ENCODE assay signal across 2 cellular contexts in genomic region chr3:50320853-50321145, GRCh38.
A peak's percentile ranks its signal among the peaks of the same experiment; 100 is the strongest.
TF ChIP-seq lines count a peak whose summit lies in the region.

No MANE protein-coding gene starts in this region.

TF ChIP-seq in HEK293, 187 proteins besides CTCF, POLR2A, EP300 and RAD21:
- TF ChIP-seq ZBTB8A (tag by site-specific recombination; IDR thresholded peaks at IDR 0.05) (0 out of 2 replicates have a peak, but pooled peaks have one; percentile 1), SCRT1 (tag by site-specific recombination; IDR thresholded peaks at IDR 0.05; ENCODE audit: borderline replicate concordance) (no peak), ZNF341 (tag by site-specific recombination; IDR thresholded peaks at IDR 0.05; ENCODE audit: low read depth) (peak; percentile 76), ZNF398 (tag by site-specific recombination; IDR thresholded peaks at IDR 0.05) (peak; percentile 22; the same call in 1 of the 2 replicates), ZNF560 (tag by site-specific recombination; IDR thresholded peaks at IDR 0.05; ENCODE audit: borderline replicate concordance) (peak; percentile 82; the same call in 1 of the 2 replicates), SALL2 (tag by site-specific recombination; IDR thresholded peaks at IDR 0.05; ENCODE audit: borderline replicate concordance) (no peak), ZNF19 (tag by site-specific recombination; IDR thresholded peaks at IDR 0.05; ENCODE audit: low read depth) (no peak), ZXDB (tag by site-specific recombination; IDR thresholded peaks at IDR 0.05) (peak; percentile 8; the same call in 1 of the 2 replicates), ZBTB44 (tag by site-specific recombination; IDR thresholded peaks at IDR 0.05) (no peak)
- TF ChIP-seq, protein P1, sequence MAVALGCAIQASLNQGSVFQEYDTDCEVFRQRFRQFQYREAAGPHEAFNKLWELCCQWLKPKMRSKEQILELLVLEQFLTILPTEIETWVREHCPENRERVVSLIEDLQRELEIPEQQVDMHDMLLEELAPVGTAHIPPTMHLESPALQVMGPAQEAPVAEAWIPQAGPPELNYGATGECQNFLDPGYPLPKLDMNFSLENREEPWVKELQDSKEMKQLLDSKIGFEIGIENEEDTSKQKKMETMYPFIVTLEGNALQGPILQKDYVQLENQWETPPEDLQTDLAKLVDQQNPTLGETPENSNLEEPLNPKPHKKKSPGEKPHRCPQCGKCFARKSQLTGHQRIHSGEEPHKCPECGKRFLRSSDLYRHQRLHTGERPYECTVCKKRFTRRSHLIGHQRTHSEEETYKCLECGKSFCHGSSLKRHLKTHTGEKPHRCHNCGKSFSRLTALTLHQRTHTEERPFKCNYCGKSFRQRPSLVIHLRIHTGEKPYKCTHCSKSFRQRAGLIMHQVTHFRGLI (tag by site-specific recombination; IDR thresholded peaks at IDR 0.05) = no peak

TF ChIP-seq in K562, 482 proteins besides CTCF, POLR2A, EP300 and RAD21:
- no peak for TF ChIP-seq EWSR1 (IDR thresholded peaks at IDR 0.05; ENCODE audit: borderline replicate concordance, low read depth, partially characterized antibody)
- TF ChIP-seq, protein P2, sequence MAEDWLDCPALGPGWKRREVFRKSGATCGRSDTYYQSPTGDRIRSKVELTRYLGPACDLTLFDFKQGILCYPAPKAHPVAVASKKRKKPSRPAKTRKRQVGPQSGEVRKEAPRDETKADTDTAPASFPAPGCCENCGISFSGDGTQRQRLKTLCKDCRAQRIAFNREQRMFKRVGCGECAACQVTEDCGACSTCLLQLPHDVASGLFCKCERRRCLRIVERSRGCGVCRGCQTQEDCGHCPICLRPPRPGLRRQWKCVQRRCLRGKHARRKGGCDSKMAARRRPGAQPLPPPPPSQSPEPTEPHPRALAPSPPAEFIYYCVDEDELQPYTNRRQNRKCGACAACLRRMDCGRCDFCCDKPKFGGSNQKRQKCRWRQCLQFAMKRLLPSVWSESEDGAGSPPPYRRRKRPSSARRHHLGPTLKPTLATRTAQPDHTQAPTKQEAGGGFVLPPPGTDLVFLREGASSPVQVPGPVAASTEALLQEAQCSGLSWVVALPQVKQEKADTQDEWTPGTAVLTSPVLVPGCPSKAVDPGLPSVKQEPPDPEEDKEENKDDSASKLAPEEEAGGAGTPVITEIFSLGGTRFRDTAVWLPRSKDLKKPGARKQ (CRISPR knock-in tag; IDR thresholded peaks at IDR 0.05) = no peak
- no peak for TF ChIP-seq NCOR1 (IDR thresholded peaks at IDR 0.05)
- no peak for TF ChIP-seq SMARCA4 (IDR thresholded peaks at IDR 0.05)
- no peak for TF ChIP-seq YBX1 (IDR thresholded peaks at IDR 0.05)
- TF ChIP-seq HMG20A (CRISPR knock-in tag; conservative IDR thresholded peaks at IDR 0.05) = no peak
- TF ChIP-seq, protein P3, sequence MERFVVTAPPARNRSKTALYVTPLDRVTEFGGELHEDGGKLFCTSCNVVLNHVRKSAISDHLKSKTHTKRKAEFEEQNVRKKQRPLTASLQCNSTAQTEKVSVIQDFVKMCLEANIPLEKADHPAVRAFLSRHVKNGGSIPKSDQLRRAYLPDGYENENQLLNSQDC (CRISPR knock-in tag; IDR thresholded peaks at IDR 0.05) = no peak
- TF ChIP-seq PML (IDR thresholded peaks at IDR 0.05; ENCODE audit: low read length) = no peak
- TF ChIP-seq, protein P4, sequence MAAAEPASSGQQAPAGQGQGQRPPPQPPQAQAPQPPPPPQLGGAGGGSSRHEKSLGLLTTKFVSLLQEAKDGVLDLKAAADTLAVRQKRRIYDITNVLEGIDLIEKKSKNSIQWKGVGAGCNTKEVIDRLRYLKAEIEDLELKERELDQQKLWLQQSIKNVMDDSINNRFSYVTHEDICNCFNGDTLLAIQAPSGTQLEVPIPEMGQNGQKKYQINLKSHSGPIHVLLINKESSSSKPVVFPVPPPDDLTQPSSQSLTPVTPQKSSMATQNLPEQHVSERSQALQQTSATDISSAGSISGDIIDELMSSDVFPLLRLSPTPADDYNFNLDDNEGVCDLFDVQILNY (CRISPR knock-in tag; IDR thresholded peaks at IDR 0.05) = no peak
- TF ChIP-seq PHF21A (IDR thresholded peaks at IDR 0.05; ENCODE audit: borderline replicate concordance, low read depth) = no peak
- TF ChIP-seq NKRF (IDR thresholded peaks at IDR 0.05; ENCODE audit: borderline replicate concordance) = no peak
- no peak for TF ChIP-seq CREB5 (CRISPR knock-in tag; IDR thresholded peaks at IDR 0.05)
- TF ChIP-seq E2F3 (CRISPR knock-in tag; IDR thresholded peaks at IDR 0.05) = no peak
- TF ChIP-seq FOXM1 (IDR thresholded peaks at IDR 0.05; ENCODE audit: low read depth) = no peak
- no peak for TF ChIP-seq FOXM1 (CRISPR knock-in tag; IDR thresholded peaks at IDR 0.05; ENCODE audit: low read depth)
- peak; percentile 70 for TF ChIP-seq RBBP5 (IDR thresholded peaks at IDR 0.05; ENCODE audit: borderline replicate concordance, insufficient read depth, low read length, poor library complexity, severe bottlenecking)
- TF ChIP-seq ZNF695 (CRISPR knock-in tag; IDR thresholded peaks at IDR 0.05) = no peak
- TF ChIP-seq HCFC1 (IDR thresholded peaks at IDR 0.05; ENCODE audit: low read depth, low read length) = no peak
- 0 out of 2 replicates have a peak, but pooled peaks have one; percentile 8 for TF ChIP-seq ETV5 (CRISPR knock-in tag; IDR thresholded peaks at IDR 0.05; ENCODE audit: low read depth)
- no peak for TF ChIP-seq NRF1 (conservative IDR thresholded peaks at IDR 0.05 in 1 of 2, IDR thresholded peaks at IDR 0.05 in 1 of 2)
- no peak for TF ChIP-seq EZH2 (IDR thresholded peaks at IDR 0.05; ENCODE audit: borderline replicate concordance, low read depth, low read length)
- no peak for TF ChIP-seq FOXP1 (CRISPR knock-in tag; IDR thresholded peaks at IDR 0.05)
- TF ChIP-seq, protein P5, sequence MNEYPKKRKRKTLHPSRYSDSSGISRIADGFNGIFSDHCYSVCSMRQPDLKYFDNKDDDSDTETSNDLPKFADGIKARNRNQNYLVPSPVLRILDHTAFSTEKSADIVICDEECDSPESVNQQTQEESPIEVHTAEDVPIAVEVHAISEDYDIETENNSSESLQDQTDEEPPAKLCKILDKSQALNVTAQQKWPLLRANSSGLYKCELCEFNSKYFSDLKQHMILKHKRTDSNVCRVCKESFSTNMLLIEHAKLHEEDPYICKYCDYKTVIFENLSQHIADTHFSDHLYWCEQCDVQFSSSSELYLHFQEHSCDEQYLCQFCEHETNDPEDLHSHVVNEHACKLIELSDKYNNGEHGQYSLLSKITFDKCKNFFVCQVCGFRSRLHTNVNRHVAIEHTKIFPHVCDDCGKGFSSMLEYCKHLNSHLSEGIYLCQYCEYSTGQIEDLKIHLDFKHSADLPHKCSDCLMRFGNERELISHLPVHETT (CRISPR knock-in tag; conservative IDR thresholded peaks at IDR 0.05 in 1 of 2, IDR thresholded peaks at IDR 0.05 in 1 of 2) = 0 out of 4 replicates have a peak, but pooled peaks of 1 of the 2 experiments have one; percentile 77
- TF ChIP-seq ERF (CRISPR knock-in tag; IDR thresholded peaks at IDR 0.05) = no peak
- no peak for TF ChIP-seq ETV1 (tag; conservative IDR thresholded peaks at IDR 0.05; ENCODE audit: low read depth)
- TF ChIP-seq UBTF (IDR thresholded peaks at IDR 0.05; ENCODE audit: borderline replicate concordance in 1 of 2, low read depth in 2 of 2, low read length in 2 of 2) = peak in 1 of 2 experiments; percentile 66; a peak in 1 of 4 replicates
- no peak for TF ChIP-seq STAT5A (IDR thresholded peaks at IDR 0.05; ENCODE audit: borderline replicate concordance, low read length)
- TF ChIP-seq ZNF282 (CRISPR knock-in tag; IDR thresholded peaks at IDR 0.05) = no peak
- no peak for TF ChIP-seq ARNT (IDR thresholded peaks at IDR 0.05)
- TF ChIP-seq, protein P6, sequence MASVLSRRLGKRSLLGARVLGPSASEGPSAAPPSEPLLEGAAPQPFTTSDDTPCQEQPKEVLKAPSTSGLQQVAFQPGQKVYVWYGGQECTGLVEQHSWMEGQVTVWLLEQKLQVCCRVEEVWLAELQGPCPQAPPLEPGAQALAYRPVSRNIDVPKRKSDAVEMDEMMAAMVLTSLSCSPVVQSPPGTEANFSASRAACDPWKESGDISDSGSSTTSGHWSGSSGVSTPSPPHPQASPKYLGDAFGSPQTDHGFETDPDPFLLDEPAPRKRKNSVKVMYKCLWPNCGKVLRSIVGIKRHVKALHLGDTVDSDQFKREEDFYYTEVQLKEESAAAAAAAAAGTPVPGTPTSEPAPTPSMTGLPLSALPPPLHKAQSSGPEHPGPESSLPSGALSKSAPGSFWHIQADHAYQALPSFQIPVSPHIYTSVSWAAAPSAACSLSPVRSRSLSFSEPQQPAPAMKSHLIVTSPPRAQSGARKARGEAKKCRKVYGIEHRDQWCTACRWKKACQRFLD (CRISPR knock-in tag; IDR thresholded peaks at IDR 0.05) = no peak
- TF ChIP-seq RBM15 (IDR thresholded peaks at IDR 0.05; ENCODE audit: insufficient read depth, low read length) = no peak
- no peak for TF ChIP-seq GTF2F1 (IDR thresholded peaks at IDR 0.05; ENCODE audit: low read depth, low read length)
- TF ChIP-seq TSC22D4 (tag; IDR thresholded peaks at IDR 0.05) = no peak
- TF ChIP-seq ZBTB1 (CRISPR knock-in tag; IDR thresholded peaks at IDR 0.05; ENCODE audit: borderline replicate concordance, low read depth) = no peak
- no peak for TF ChIP-seq SMAD3 (CRISPR knock-in tag; conservative IDR thresholded peaks at IDR 0.05)
- TF ChIP-seq HDAC2 (IDR thresholded peaks at IDR 0.05) = 0 out of 2 replicates have a peak, but pooled peaks have one; percentile 5
- TF ChIP-seq ZNF324 (CRISPR knock-in tag; IDR thresholded peaks at IDR 0.05) = no peak
- 0 out of 2 replicates have a peak, but pooled peaks have one; percentile 24 for TF ChIP-seq GABPA (tag; conservative IDR thresholded peaks at IDR 0.05; ENCODE audit: low read depth)
- TF ChIP-seq ZNF23 (CRISPR knock-in tag; IDR thresholded peaks at IDR 0.05) = no peak
- TF ChIP-seq BRD4 (IDR thresholded peaks at IDR 0.05) = no peak
- TF ChIP-seq CBX5 (IDR thresholded peaks at IDR 0.05; ENCODE audit: borderline replicate concordance, low read depth) = no peak
- no peak for TF ChIP-seq GTF2B (IDR thresholded peaks at IDR 0.05; ENCODE audit: extremely low read depth, insufficient read length)
